ENCODE assay signal across 1 cellular context in genomic region chr7:44329888-44330287, GRCh38.
TF ChIP-seq lines count a peak whose summit lies in the region.

No MANE protein-coding gene starts in this region.

TF ChIP-seq in IMR-90, 13 proteins besides CTCF, POLR2A, EP300 and RAD21:
- TF ChIP-seq RFX5 (IDR thresholded peaks at IDR 0.05; ENCODE audit: low read depth, low read length) (no peak), RCOR1 (IDR thresholded peaks at IDR 0.05; ENCODE audit: insufficient replicate concordance, low read length) (no peak), ELK1 (IDR thresholded peaks at IDR 0.05; ENCODE audit: borderline replicate concordance, low read depth, low read length) (no peak), CHD1 (IDR thresholded peaks at IDR 0.05; ENCODE audit: low read depth, low read length) (no peak), MAFK (IDR thresholded peaks at IDR 0.05; ENCODE audit: low read depth, low read length) (no peak), MAZ (IDR thresholded peaks at IDR 0.05; ENCODE audit: borderline replicate concordance, low read depth, low read length) (no peak), NFE2L2 (IDR thresholded peaks at IDR 0.05; ENCODE audit: low read depth, low read length) (no peak), CEBPB (IDR thresholded peaks at IDR 0.05; ENCODE audit: low read depth, low read length) (no peak), SMC3 (IDR thresholded peaks at IDR 0.05; ENCODE audit: low read depth, low read length) (no peak)
- TF ChIP-seq, protein P1, sequence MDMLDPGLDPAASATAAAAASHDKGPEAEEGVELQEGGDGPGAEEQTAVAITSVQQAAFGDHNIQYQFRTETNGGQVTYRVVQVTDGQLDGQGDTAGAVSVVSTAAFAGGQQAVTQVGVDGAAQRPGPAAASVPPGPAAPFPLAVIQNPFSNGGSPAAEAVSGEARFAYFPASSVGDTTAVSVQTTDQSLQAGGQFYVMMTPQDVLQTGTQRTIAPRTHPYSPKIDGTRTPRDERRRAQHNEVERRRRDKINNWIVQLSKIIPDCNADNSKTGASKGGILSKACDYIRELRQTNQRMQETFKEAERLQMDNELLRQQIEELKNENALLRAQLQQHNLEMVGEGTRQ (IDR thresholded peaks at IDR 0.05; ENCODE audit: low read depth, low read length) = no peak
TF ChIP-seq in IMR-90: peak in this region for 0.
